Comparison of ENCODE assay signal across 13 cellular contexts in the genomic region with DNA sequence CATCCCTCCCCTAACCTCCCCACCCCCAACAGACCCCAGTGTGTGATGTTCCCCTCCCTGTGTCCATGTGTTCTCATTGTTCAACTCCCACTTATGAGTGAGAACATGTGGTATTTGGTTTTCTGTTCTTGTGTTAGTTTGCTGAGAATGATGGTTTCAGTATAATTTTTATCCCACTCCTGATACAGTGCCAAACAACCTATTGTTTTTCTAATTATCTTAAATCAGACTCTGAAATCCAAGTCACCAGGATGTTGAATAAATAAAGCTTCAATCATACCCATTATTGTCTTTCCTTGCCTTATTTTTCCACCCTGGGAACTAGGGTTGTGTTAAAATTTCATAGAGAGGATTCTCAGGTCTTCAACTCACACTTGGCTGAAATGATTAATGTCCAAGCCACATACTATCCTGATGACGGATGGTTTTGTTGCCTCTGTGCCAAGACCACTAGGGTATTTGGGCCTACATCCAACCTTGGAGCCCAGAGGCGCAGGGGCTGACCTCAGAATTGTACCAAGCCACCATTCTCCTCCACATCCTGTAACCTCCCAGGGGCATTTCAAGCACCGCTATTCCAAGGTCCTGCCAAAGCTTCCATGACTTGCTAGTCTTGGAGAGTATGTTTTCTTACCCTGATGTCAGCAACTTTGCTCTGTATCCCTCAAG.
DNase-seq lines count a peak whose midpoint lies in the region; ATAC-seq and FAIRE-seq lines count a peak whose summit lies in the region.
"Had no signal": no experiment of that assay in that cellular context is flagged by ENCODE, and none has a peak within 500 bp of the region (broad histone marks: within the 10 kb centered on the region; RNA-seq: fewer than 3 reads in every experiment).

No MANE protein-coding gene starts in this region.

- DNase-seq in HT1080 (ENCODE audit: low read depth) (peak; percentile 94), brain pericyte (ENCODE audit: low read depth, low spot score) (peak; percentile 74), right cardiac atrium (peak; percentile 65), urothelium cell line (ENCODE audit: low spot score) (peak; percentile 65)
- DNase-seq in activated naive CD4-positive, alpha-beta T cell treated with anti-CD3 and anti-CD28 coated beads, Interleukin-2, amount 50 U/mL, for 16 hours: no peak
- DNase-seq in naive thymus-derived CD8-positive, alpha-beta T cell: no peak
- no peak for DNase-seq in natural killer cell treated with Interleukin-12 subunit alpha and Interleukin-12 subunit beta and Interleukin-15 and Interleukin-18, amount 100 ng/mL, for 72 hours (ENCODE audit: low spot score)
- DNase-seq: activated gamma-delta T cell treated with Interleukin-2 at 50 U/mL for 16 hours; naive B cell; NCI-H1092 treated with DMSO at 0.1 percent for 48 hours; NCI-H748 treated with DMSO at 0.1 percent for 48 hours; stimulated activated CD4-positive, alpha-beta T cell treated with anti-CD3 and anti-CD28 coated beads, Interleukin-15, amount 100 ng/mL, for 24 hours; SW 1271 had no signal

- H3K4me3 Mint-ChIP-seq in naive thymus-derived CD8-positive, alpha-beta T cell: no peak overlapping the region
- H3K4me3 Mint-ChIP-seq in natural killer cell treated with Interleukin-12 subunit alpha and Interleukin-12 subunit beta and Interleukin-15 and Interleukin-18, amount 100 ng/mL, for 72 hours: no peak overlapping the region
- H3K4me3 Mint-ChIP-seq: naive B cell had no signal

- peak; percentile 95 for ATAC-seq in right cardiac atrium
- ATAC-seq in naive thymus-derived CD8-positive, alpha-beta T cell: no peak
- no peak for ATAC-seq in natural killer cell treated with Interleukin-12 subunit alpha and Interleukin-12 subunit beta and Interleukin-15 and Interleukin-18, amount 100 ng/mL, for 72 hours

- no peaks in the 10 kb centered on the region for H3K4me1 Mint-ChIP-seq in naive thymus-derived CD8-positive, alpha-beta T cell
- H3K4me1 Mint-ChIP-seq in natural killer cell treated with Interleukin-12 subunit alpha and Interleukin-12 subunit beta and Interleukin-15 and Interleukin-18, amount 100 ng/mL, for 72 hours (ENCODE audit: low read depth in 2 of 2): no peaks in the 10 kb centered on the region

- no peaks in the 10 kb centered on the region for H3K9me3 Mint-ChIP-seq in naive thymus-derived CD8-positive, alpha-beta T cell
- H3K9me3 Mint-ChIP-seq in natural killer cell treated with Interleukin-12 subunit alpha and Interleukin-12 subunit beta and Interleukin-15 and Interleukin-18, amount 100 ng/mL, for 72 hours: no peaks in the 10 kb centered on the region
- H3K9me3 Mint-ChIP-seq: naive B cell had no signal

- no peak overlapping the region for H3K4me3 ChIP-seq in right cardiac atrium (ENCODE audit: low read length)

- POLR2A ChIA-PET in naive thymus-derived CD8-positive, alpha-beta T cell (lab: Charles Lee): no interaction called here

- no peaks in the 10 kb centered on the region for H3K27me3 ChIP-seq in right cardiac atrium (ENCODE audit: control insufficient read depth, insufficient read depth)

- H3K36me3 Mint-ChIP-seq in naive thymus-derived CD8-positive, alpha-beta T cell: no peaks in the 10 kb centered on the region
- no peaks in the 10 kb centered on the region for H3K36me3 Mint-ChIP-seq in natural killer cell treated with Interleukin-12 subunit alpha and Interleukin-12 subunit beta and Interleukin-15 and Interleukin-18, amount 100 ng/mL, for 72 hours

- intact Hi-C loops in right cardiac atrium (cut with DNase I): no loop called here

- FAIRE-seq in urothelium cell line (lab: Jason Lieb, UNC): no peak

- H3K9me3 ChIP-seq in right cardiac atrium (ENCODE audit: control insufficient read depth, low read length): no peaks in the 10 kb centered on the region

- peak overlapping the region; percentile 18 for H3K27ac ChIP-seq in right cardiac atrium (ENCODE audit: low read length)

- 14% methylated on average over 3 of the region's 3 CpGs for WGBS in right cardiac atrium

- H3K27ac Mint-ChIP-seq in naive thymus-derived CD8-positive, alpha-beta T cell: no peak overlapping the region
- no peak overlapping the region for H3K27ac Mint-ChIP-seq in natural killer cell treated with Interleukin-12 subunit alpha and Interleukin-12 subunit beta and Interleukin-15 and Interleukin-18, amount 100 ng/mL, for 72 hours

- H3K4me1 ChIP-seq in right cardiac atrium (ENCODE audit: control insufficient read depth, insufficient read depth, low read length): peaks cover 5% of the 10 kb centered on the region

- H3K27me3 Mint-ChIP-seq in naive thymus-derived CD8-positive, alpha-beta T cell: no peaks in the 10 kb centered on the region
- no peaks in the 10 kb centered on the region for H3K27me3 Mint-ChIP-seq in natural killer cell treated with Interleukin-12 subunit alpha and Interleukin-12 subunit beta and Interleukin-15 and Interleukin-18, amount 100 ng/mL, for 72 hours
- H3K27me3 Mint-ChIP-seq: naive B cell had no signal

Comparison
In these comparisons a context has a peak if more than half of its experiments do, and no peak if none do; other contexts are left out.
1. DNase-seq: peak in HT1080 (single experiment), brain pericyte (single experiment), right cardiac atrium (3 of 3) and urothelium cell line (single experiment); none in activated naive CD4-positive, alpha-beta T cell treated with anti-CD3 and anti-CD28 coated beads, Interleukin-2, amount 50 U/mL, for 16 hours (single experiment), naive thymus-derived CD8-positive, alpha-beta T cell (0 of 10) and natural killer cell treated with Interleukin-12 subunit alpha and Interleukin-12 subunit beta and Interleukin-15 and Interleukin-18, amount 100 ng/mL, for 72 hours (single experiment).
2. ATAC-seq: peak in right cardiac atrium (2 of 2); none in naive thymus-derived CD8-positive, alpha-beta T cell (0 of 2) and natural killer cell treated with Interleukin-12 subunit alpha and Interleukin-12 subunit beta and Interleukin-15 and Interleukin-18, amount 100 ng/mL, for 72 hours (0 of 2).